9 cellular contexts compared by ENCODE assay signal in genomic region chr2:136207030-136207623, GRCh38.
DNase-seq lines count a peak whose midpoint lies in the region; ATAC-seq and TF ChIP-seq lines count a peak whose summit lies in the region.
"Had no signal": no experiment of that assay in that cellular context is flagged by ENCODE, and none has a peak within 500 bp of the region (broad histone marks: within the 10 kb centered on the region; RNA-seq: fewer than 3 reads in every experiment).

No MANE protein-coding gene starts in this region.

- TF ChIP-seq CTCF in gastroesophageal sphincter (IDR thresholded peaks at IDR 0.05): no peak

- 86 to 100% methylated on average over 4 of the region's 4 CpGs for WGBS in gastroesophageal sphincter (ENCODE audit: low coverage in 1 of 2), 2 donors

- H3K36me3 Mint-ChIP-seq in natural killer cell treated with Interleukin-12 subunit alpha and Interleukin-12 subunit beta and Interleukin-15 and Interleukin-18, amount 100 ng/mL, for 72 hours: no peaks in the 10 kb centered on the region
- H3K36me3 Mint-ChIP-seq in immature natural killer cell: peaks cover 0 to 4% (median 0%) of the 10 kb centered on the region in 3 donors

- H3K27me3 Mint-ChIP-seq in natural killer cell treated with Interleukin-12 subunit alpha and Interleukin-12 subunit beta and Interleukin-15 and Interleukin-18, amount 100 ng/mL, for 72 hours: peaks cover 0 to 3% of the 10 kb centered on the region in 2 donors
- H3K27me3 Mint-ChIP-seq in immature natural killer cell (ENCODE audit: low read depth in 3 of 3): peaks cover 0 to 6% (median 3%) of the 10 kb centered on the region in 3 donors

- peak; percentile 34 for ATAC-seq in GM18499 (IDR thresholded peaks at IDR 0.05; ENCODE audit: insufficient read depth, unreplicated experiment)
- ATAC-seq in GM21447 (IDR thresholded peaks at IDR 0.05; ENCODE audit: unreplicated experiment): peak; percentile 65
- peak; percentile 33 for ATAC-seq in HG03558 (IDR thresholded peaks at IDR 0.05; ENCODE audit: extremely low read depth, unreplicated experiment)
- ATAC-seq in gastroesophageal sphincter: peak; percentile 43
- ATAC-seq in natural killer cell treated with Interleukin-12 subunit alpha and Interleukin-12 subunit beta and Interleukin-15 and Interleukin-18, amount 100 ng/mL, for 72 hours: no peak

- no peak for DNase-seq in effector memory CD4-positive, alpha-beta T cell
- no peak for DNase-seq in natural killer cell treated with Interleukin-12 subunit alpha and Interleukin-12 subunit beta and Interleukin-15 and Interleukin-18, amount 100 ng/mL, for 72 hours (ENCODE audit: low spot score)
- DNase-seq in GM19238 (ENCODE audit: insufficient read length, low spot score) (no peak), immature natural killer cell (no peak)

- no peak overlapping the region for H3K27ac Mint-ChIP-seq in natural killer cell treated with Interleukin-12 subunit alpha and Interleukin-12 subunit beta and Interleukin-15 and Interleukin-18, amount 100 ng/mL, for 72 hours
- H3K27ac Mint-ChIP-seq in immature natural killer cell: no peak overlapping the region

- no peaks in the 10 kb centered on the region for H3K27me3 ChIP-seq in gastroesophageal sphincter
- H3K27me3 ChIP-seq in effector memory CD4-positive, alpha-beta T cell (replicated peaks; ENCODE audit: control insufficient read depth, insufficient read depth, low read length, poor library complexity, severe bottlenecking): no peaks in the 10 kb centered on the region

- H3K4me1 ChIP-seq in gastroesophageal sphincter: no peaks in the 10 kb centered on the region
- peaks cover 12% of the 10 kb centered on the region for H3K4me1 ChIP-seq in effector memory CD4-positive, alpha-beta T cell (ENCODE audit: control insufficient read depth, insufficient read depth, low read length, poor library complexity, severe bottlenecking)

- H3K4me3 ChIP-seq in gastroesophageal sphincter: no peak overlapping the region
- H3K4me3 ChIP-seq in effector memory CD4-positive, alpha-beta T cell (ENCODE audit: insufficient read depth, low read depth, low read length, poor library complexity, severe bottlenecking): no peak overlapping the region
- H3K4me3 ChIP-seq: lung had no signal

- no peak overlapping the region for H3K27ac ChIP-seq in gastroesophageal sphincter
- no peak overlapping the region for H3K27ac ChIP-seq in effector memory CD4-positive, alpha-beta T cell (ENCODE audit: insufficient read depth, low read length, poor library complexity, severe bottlenecking)

- peaks cover 7 to 17% of the 10 kb centered on the region in 2 donors for H3K4me1 Mint-ChIP-seq in natural killer cell treated with Interleukin-12 subunit alpha and Interleukin-12 subunit beta and Interleukin-15 and Interleukin-18, amount 100 ng/mL, for 72 hours (ENCODE audit: low read depth in 2 of 2)
- peaks cover 12 to 18% of the 10 kb centered on the region in 2 donors for H3K4me1 Mint-ChIP-seq in immature natural killer cell

- peaks cover 4% of the 10 kb centered on the region for H3K9me3 Mint-ChIP-seq in natural killer cell treated with Interleukin-12 subunit alpha and Interleukin-12 subunit beta and Interleukin-15 and Interleukin-18, amount 100 ng/mL, for 72 hours
- peaks cover 0 to 10% (median 2%) of the 10 kb centered on the region in 6 donors for H3K9me3 Mint-ChIP-seq in immature natural killer cell

- no peaks in the 10 kb centered on the region for H3K36me3 ChIP-seq in gastroesophageal sphincter
- H3K36me3 ChIP-seq in effector memory CD4-positive, alpha-beta T cell (ENCODE audit: control insufficient read depth, insufficient read depth, low read length): no peaks in the 10 kb centered on the region

- peaks cover 0 to 15% (median 0%) of the 10 kb centered on the region in 3 donors for H3K9me3 ChIP-seq in gastroesophageal sphincter
- no peaks in the 10 kb centered on the region for H3K9me3 ChIP-seq in effector memory CD4-positive, alpha-beta T cell (ENCODE audit: control insufficient read depth, low read length)

- no peak for TF ChIP-seq POLR2A in gastroesophageal sphincter (IDR thresholded peaks at IDR 0.05)

- H3K4me3 Mint-ChIP-seq in natural killer cell treated with Interleukin-12 subunit alpha and Interleukin-12 subunit beta and Interleukin-15 and Interleukin-18, amount 100 ng/mL, for 72 hours: no peak overlapping the region
- no peak overlapping the region for H3K4me3 Mint-ChIP-seq in immature natural killer cell

- no peak for TF ChIP-seq EP300 in gastroesophageal sphincter (IDR thresholded peaks at IDR 0.05)

Comparison
In these comparisons a context has a peak if more than half of its experiments do, and no peak if none do; other contexts are left out.
1. ATAC-seq: peak in GM18499 (single experiment), GM21447 (single experiment), HG03558 (single experiment) and gastroesophageal sphincter (single experiment); none in natural killer cell treated with Interleukin-12 subunit alpha and Interleukin-12 subunit beta and Interleukin-15 and Interleukin-18, amount 100 ng/mL, for 72 hours (0 of 2).